ENCODE assay signal across 11 cellular contexts in the genomic region with DNA sequence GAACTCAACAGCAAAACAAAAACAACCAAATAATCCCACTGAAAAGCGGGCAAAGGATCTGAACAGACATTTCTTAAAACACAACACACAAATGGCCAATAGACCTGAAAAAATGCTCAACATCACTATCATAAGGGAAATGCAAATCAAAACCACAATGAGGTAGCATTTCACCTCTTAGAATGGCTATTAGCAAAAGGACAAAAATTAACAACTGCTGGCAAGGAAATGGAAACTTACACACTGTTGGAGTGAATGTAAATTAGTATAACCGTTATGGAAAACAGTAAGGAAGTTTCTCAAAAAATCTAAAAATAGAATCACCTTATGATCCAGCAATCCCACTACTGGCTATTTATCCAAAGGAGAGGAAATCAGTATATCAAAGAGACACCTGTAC. TPM values are rescaled to one million over a fixed set of nuclear protein-coding genes. Genes with fewer than 3 reads are reported as not detected.
DNase-seq lines count a peak whose midpoint lies in the region; ATAC-seq and TF ChIP-seq lines count a peak whose summit lies in the region.
"Had no signal": no experiment of that assay in that cellular context is flagged by ENCODE, and none has a peak within 500 bp of the region (broad histone marks: within the 10 kb centered on the region; RNA-seq: fewer than 3 reads in every experiment).

No MANE protein-coding gene starts in this region.

- POLR2A ChIA-PET in RWPE1 (lab: Yijun Ruan, JAX; ENCODE audit: low non-redundant PET), result no interaction called here

- peaks cover 11% of the 10 kb centered on the region for H3K79me2 ChIP-seq in mesendoderm (ENCODE audit: control insufficient read depth, insufficient read depth, low read length)

- no peak overlapping the region for H3K18ac ChIP-seq in mesendoderm (ENCODE audit: low read length)

- H3K36me3 ChIP-seq in mesendoderm (ENCODE audit: control insufficient read depth, insufficient read depth, low read length), result no peaks in the 10 kb centered on the region

- no peaks in the 10 kb centered on the region for H3K27me3 Mint-ChIP-seq in activated T-helper 2 cell treated with anti-CD3 and anti-CD28 coated beads, Interferon-gamma antibody, Interleukin-2, Interleukin-4, amounts not matched to agents 10 μg/mL and 5 μg/mL and 100 μg/mL, durations not matched to agents 14 hours and 24 hours and 36 hours (ENCODE audit: low read depth)
- H3K27me3 Mint-ChIP-seq: brain had no signal

- no peaks in the 10 kb centered on the region for H3K27me3 ChIP-seq in mesendoderm (ENCODE audit: insufficient read depth, low read length, poor library complexity)

- CTCF ChIA-PET in RWPE1 (lab: Yijun Ruan, JAX), result no interaction called here

- no peak overlapping the region for H3K4me3 ChIP-seq in mesendoderm (ENCODE audit: low read length)

- H3K36me3 Mint-ChIP-seq in activated T-helper 2 cell treated with anti-CD3 and anti-CD28 coated beads, Interferon-gamma antibody, Interleukin-2, Interleukin-4, amounts not matched to agents 10 μg/mL and 5 μg/mL and 100 μg/mL, durations not matched to agents 14 hours and 24 hours and 36 hours (ENCODE audit: low read depth), result peaks cover 84% of the 10 kb centered on the region

- WGBS in mesendoderm (ENCODE audit: extremely low coverage, insufficient coverage, low lambda C conversion rate), result no CpG with 5 or more reads among the region's 2 CpGs

- no peak overlapping the region for H2BK15ac ChIP-seq in mesendoderm (replicated peaks; ENCODE audit: low read depth)

- peaks cover 27% of the 10 kb centered on the region for H3K4me1 Mint-ChIP-seq in activated T-helper 2 cell treated with anti-CD3 and anti-CD28 coated beads, Interferon-gamma antibody, Interleukin-2, Interleukin-4, amounts not matched to agents 10 μg/mL and 5 μg/mL and 100 μg/mL, durations not matched to agents 14 hours and 24 hours and 36 hours (ENCODE audit: low read depth)

- H3K9me3 Mint-ChIP-seq in activated T-helper 2 cell treated with anti-CD3 and anti-CD28 coated beads, Interferon-gamma antibody, Interleukin-2, Interleukin-4, amounts not matched to agents 10 μg/mL and 5 μg/mL and 100 μg/mL, durations not matched to agents 14 hours and 24 hours and 36 hours, result no peaks in the 10 kb centered on the region
- H3K9me3 Mint-ChIP-seq: brain had no signal

- ATAC-seq in GM18520 (IDR thresholded peaks at IDR 0.05; ENCODE audit: unreplicated experiment) (peak; percentile 72), GM21367 (IDR thresholded peaks at IDR 0.05; ENCODE audit: unreplicated experiment) (peak; percentile 77), HG03064 (IDR thresholded peaks at IDR 0.05; ENCODE audit: low read depth, unreplicated experiment) (peak; percentile 75)

- no peak for TF ChIP-seq CTCF in RWPE1 (conservative IDR thresholded peaks at IDR 0.05; ENCODE audit: low read depth)

- H3K23ac ChIP-seq in mesendoderm (ENCODE audit: low read length), result no peak overlapping the region

- H3K4me3 Mint-ChIP-seq in activated T-helper 2 cell treated with anti-CD3 and anti-CD28 coated beads, Interferon-gamma antibody, Interleukin-2, Interleukin-4, amounts not matched to agents 10 μg/mL and 5 μg/mL and 100 μg/mL, durations not matched to agents 14 hours and 24 hours and 36 hours (ENCODE audit: low read depth), result no peak overlapping the region

- no peak overlapping the region for H4K8ac ChIP-seq in mesendoderm (ENCODE audit: low read depth, low read length)

- H2AK5ac ChIP-seq in mesendoderm (ENCODE audit: low read length), result no peak overlapping the region

- no peak overlapping the region for H3K4me2 ChIP-seq in mesendoderm (ENCODE audit: low read length)

- no peaks in the 10 kb centered on the region for H3K4me1 ChIP-seq in mesendoderm (ENCODE audit: control insufficient read depth, low read depth, low read length)

- no peak overlapping the region for H3K4ac ChIP-seq in mesendoderm (ENCODE audit: low read depth, low read length)

- no peak overlapping the region for H3K56ac ChIP-seq in mesendoderm (ENCODE audit: low read length)

- DNase-seq in activated T-helper 2 cell treated with anti-CD3 and anti-CD28 coated beads, Interferon-gamma antibody, Interleukin-2, Interleukin-4, amounts not matched to agents 10 μg/mL and 5 μg/mL and 100 μg/mL, durations not matched to agents 14 hours and 24 hours and 36 hours (ENCODE audit: low spot score), result no peak
- no peak for DNase-seq in AG20443 (ENCODE audit: low spot score)
- DNase-seq in RWPE1 (ENCODE audit: low spot score), result no peak
- DNase-seq in mesendoderm, result no peak
- DNase-seq in A172 (ENCODE audit: low spot score), result no peak
- DNase-seq: activated CD4-positive, alpha-beta T cell treated with anti-CD3 and anti-CD28 coated beads for 48 hours; DMS79 treated with DMSO at 0.1 percent for 48 hours had no signal

- H3K27ac ChIP-seq in RWPE1 (no peak overlapping the region), mesendoderm (ENCODE audit: low read depth, low read length) (no peak overlapping the region)

- H2BK5ac ChIP-seq in mesendoderm (ENCODE audit: low read length), result no peak overlapping the region

- H3K79me1 ChIP-seq in mesendoderm (ENCODE audit: low read length), result peaks cover 11% of the 10 kb centered on the region

- intact Hi-C loops in activated T-helper 2 cell treated with anti-CD3 and anti-CD28 coated beads, Interferon-gamma antibody, Interleukin-2, Interleukin-4, amounts not matched to agents 10 μg/mL and 5 μg/mL and 100 μg/mL, durations not matched to agents 14 hours and 24 hours and 36 hours (cut with micrococcal nuclease), result no loop called here

- no peak overlapping the region for H4K5ac ChIP-seq in mesendoderm (ENCODE audit: low read length)

- no peak overlapping the region for H3K9ac ChIP-seq in mesendoderm (ENCODE audit: low read length)

- peak overlapping the region; percentile 22 for H3K27ac Mint-ChIP-seq in activated T-helper 2 cell treated with anti-CD3 and anti-CD28 coated beads, Interferon-gamma antibody, Interleukin-2, Interleukin-4, amounts not matched to agents 10 μg/mL and 5 μg/mL and 100 μg/mL, durations not matched to agents 14 hours and 24 hours and 36 hours

- no peak overlapping the region for H2BK120ac ChIP-seq in mesendoderm (ENCODE audit: low read depth, low read length)

RNA-seq across cellular contexts. Expression of a gene that starts 20.9 kb away (rescaled TPM):
- 4.8 and 4.9 TPM in 2 replicates for total RNA-seq in activated T-helper 2 cell treated with anti-CD3 and anti-CD28 coated beads, Interferon-gamma antibody, Interleukin-2, Interleukin-4, amounts not matched to agents 10 μg/mL and 5 μg/mL and 100 μg/mL, durations not matched to agents 14 hours and 24 hours and 36 hours
- polyA plus RNA-seq in mesendoderm (2013, experiment 1 of 2), result 6.2 TPM
- polyA plus RNA-seq in mesendoderm (2013, experiment 2 of 2), result 6.5 TPM
- total RNA-seq in A172 (2014; rRNA removed; shearing (Covaris generic)), result 14.5 and 19.8 TPM in 2 replicates
